Comparison of ENCODE assay signal across 8 cellular contexts in genomic region chr4:153465922-153466636, GRCh38. TPM values are rescaled to one million over a fixed set of nuclear protein-coding genes. Genes with fewer than 3 reads are reported as not detected.
DNase-seq lines count a peak whose midpoint lies in the region; ATAC-seq and TF ChIP-seq lines count a peak whose summit lies in the region.

Gene TMEM131L (plus strand): TSS chr4:153466360. CDS start chr4:153466398, 38 bp downstream.

- H3K4me3 Mint-ChIP-seq in WTC11 = peak within 1 kb of the TSS; percentile 88
- peak within 1 kb of the TSS; percentile 96 for H3K4me3 Mint-ChIP-seq in central memory CD8-positive, alpha-beta T cell

- H3K36me3 Mint-ChIP-seq in WTC11 = no peaks in the 10 kb centered on the region
- H3K36me3 Mint-ChIP-seq in central memory CD8-positive, alpha-beta T cell (ENCODE audit: insufficient read depth) = peaks cover 11% of the 10 kb centered on the region

- CTCF ChIA-PET in WTC11 (lab: Charles Lee) = interaction anchor here (0.6 to 2.6 kb wide), 21 partner anchors 13 to 531 kb away, joined by 3 to 14 read pairs (median 4); partner anchors contain the start of genes MND1 and TLR2

- TF ChIP-seq CTCF in WTC11 (IDR thresholded peaks at IDR 0.05) (no peak), kidney epithelial cell (IDR thresholded peaks at IDR 0.05; ENCODE audit: insufficient read depth, low read length, poor library complexity, severe bottlenecking) (no peak)

- DNase-seq in NCI-H510A (lab: John Stamatoyannopoulos, UW) (peak; percentile 40), NCI-H510A treated with DMSO at 0.1 percent for 48 hours (lab: John Stamatoyannopoulos, UW) (no peak), NCI-H2171 (lab: John Stamatoyannopoulos, UW) (peak; percentile 62), WTC11 (ENCODE audit: low spot score) (peak; percentile 76), kidney epithelial cell (ENCODE audit: low read depth) (no peak)
- peak; percentile 39 to 40 for DNase-seq in central memory CD8-positive, alpha-beta T cell (ENCODE audit: low spot score in 2 of 2)
- peak in 3 of 4 experiments; percentile 43 to 60 (median 48) for DNase-seq in stimulated activated CD4-positive, alpha-beta T cell treated with anti-CD3 and anti-CD28 coated beads, Interleukin-1b, Interleukin-23, amount 100 ng/mL, for 24 hours (ENCODE audit: low read depth in 4 of 4, low spot score in 1 of 4)

- POLR2A ChIA-PET in WTC11 (lab: Charles Lee) = interaction anchor here (0.6 to 2.0 kb wide), 9 partner anchors 13 to 711 kb away, joined by 3 to 7 read pairs (median 3); no protein-coding TSS in a partner anchor

- H3K27ac Mint-ChIP-seq in WTC11 = 0 out of 2 replicates have a peak within 1 kb of the TSS, but pooled peaks have one; percentile 84
- peak within 1 kb of the TSS; percentile 98 for H3K27ac Mint-ChIP-seq in central memory CD8-positive, alpha-beta T cell (ENCODE audit: low read depth)

- peak; percentile 38 for ATAC-seq in HG02973 (IDR thresholded peaks at IDR 0.05; ENCODE audit: unreplicated experiment)
- peak; percentile 72 for ATAC-seq in WTC11
- ATAC-seq in central memory CD8-positive, alpha-beta T cell (replicated peaks; ENCODE audit: extremely low read depth, poor library complexity, severe bottlenecking) = peak; percentile 75

- peaks cover 8% of the 10 kb centered on the region for H3K27me3 Mint-ChIP-seq in WTC11 (ENCODE audit: low read depth)
- H3K27me3 Mint-ChIP-seq in central memory CD8-positive, alpha-beta T cell = no peaks in the 10 kb centered on the region

- H3K27me3 ChIP-seq in kidney epithelial cell (ENCODE audit: control insufficient read depth, insufficient read depth, low read length) = no peaks in the 10 kb centered on the region

- peaks cover 30% of the 10 kb centered on the region for H3K4me1 Mint-ChIP-seq in WTC11
- H3K4me1 Mint-ChIP-seq in central memory CD8-positive, alpha-beta T cell = peaks cover 44% of the 10 kb centered on the region

- peaks cover 1% of the 10 kb centered on the region for H3K36me3 ChIP-seq in kidney epithelial cell (ENCODE audit: control insufficient read depth, insufficient read depth, low read length)

- H3K4me3 ChIP-seq in kidney epithelial cell (ENCODE audit: low read depth, low read length) = peak within 1 kb of the TSS; percentile 87

- 0 out of 2 replicates have a peak, but pooled peaks cover 3% of the 10 kb centered on the region for H3K9me3 Mint-ChIP-seq in WTC11
- no peaks in the 10 kb centered on the region for H3K9me3 Mint-ChIP-seq in central memory CD8-positive, alpha-beta T cell

TF ChIP-seq in WTC11, 78 proteins besides CTCF, POLR2A, EP300 and RAD21 (continues in another document):
- no peak for TF ChIP-seq ETV6 (CRISPR knock-in tag; IDR thresholded peaks at IDR 0.05)
- no peak for TF ChIP-seq FOXJ3 (CRISPR knock-in tag; IDR thresholded peaks at IDR 0.05; ENCODE audit: borderline replicate concordance)
- no peak for TF ChIP-seq CREB1 (CRISPR knock-in tag; IDR thresholded peaks at IDR 0.05)
- no peak for TF ChIP-seq ZNF121 (CRISPR knock-in tag; IDR thresholded peaks at IDR 0.05)
- TF ChIP-seq FOXP1 (CRISPR knock-in tag; IDR thresholded peaks at IDR 0.05; ENCODE audit: borderline replicate concordance) = peak; percentile 76
- TF ChIP-seq ATF6 (CRISPR knock-in tag; IDR thresholded peaks at IDR 0.05) = no peak
- TF ChIP-seq NFE2L1 (CRISPR knock-in tag; IDR thresholded peaks at IDR 0.05) = peak; percentile 50; the same call in 1 of the 2 replicates
- no peak for TF ChIP-seq NFATC4 (CRISPR knock-in tag; IDR thresholded peaks at IDR 0.05)
- TF ChIP-seq ATF1 (CRISPR knock-in tag; IDR thresholded peaks at IDR 0.05) = no peak
- TF ChIP-seq JAZF1 (CRISPR knock-in tag; IDR thresholded peaks at IDR 0.05) = no peak
- no peak; the same call in 1 of the 2 replicates for TF ChIP-seq E2F1 (CRISPR knock-in tag; IDR thresholded peaks at IDR 0.05)
- no peak for TF ChIP-seq MXD4 (CRISPR knock-in tag; IDR thresholded peaks at IDR 0.05; ENCODE audit: borderline replicate concordance)
- no peak for TF ChIP-seq CREM (CRISPR knock-in tag; IDR thresholded peaks at IDR 0.05)
- no peak for TF ChIP-seq SMAD3 (CRISPR knock-in tag; IDR thresholded peaks at IDR 0.05; ENCODE audit: borderline replicate concordance)
- TF ChIP-seq ZNF416 (CRISPR knock-in tag; IDR thresholded peaks at IDR 0.05) = no peak
- TF ChIP-seq SP1 (CRISPR knock-in tag; conservative IDR thresholded peaks at IDR 0.05) = peak; percentile 73
- peak; percentile 51 for TF ChIP-seq KAT7 (CRISPR knock-in tag; IDR thresholded peaks at IDR 0.05; ENCODE audit: borderline replicate concordance)
- no peak for TF ChIP-seq IRF2 (CRISPR knock-in tag; IDR thresholded peaks at IDR 0.05; ENCODE audit: borderline replicate concordance, low read depth)
- TF ChIP-seq ZNF219 (CRISPR knock-in tag; IDR thresholded peaks at IDR 0.05; ENCODE audit: borderline replicate concordance) = no peak
- 0 out of 2 replicates have a peak, but pooled peaks have one; percentile 49 for TF ChIP-seq TP53 (CRISPR knock-in tag; IDR thresholded peaks at IDR 0.05)
- TF ChIP-seq MYBL2 (CRISPR knock-in tag; IDR thresholded peaks at IDR 0.05) = peak; percentile 78; the same call in 1 of the 2 replicates
- 0 out of 2 replicates have a peak, but pooled peaks have one; percentile 64 for TF ChIP-seq ZBTB43 (CRISPR knock-in tag; IDR thresholded peaks at IDR 0.05)
- TF ChIP-seq TCF7 (CRISPR knock-in tag; IDR thresholded peaks at IDR 0.05; ENCODE audit: low read depth) = no peak
- TF ChIP-seq ERG (CRISPR knock-in tag; IDR thresholded peaks at IDR 0.05) = no peak
- TF ChIP-seq NR2C2 (CRISPR knock-in tag; IDR thresholded peaks at IDR 0.05) = no peak
- no peak for TF ChIP-seq ZBTB21 (CRISPR knock-in tag; IDR thresholded peaks at IDR 0.05; ENCODE audit: borderline replicate concordance)
- no peak for TF ChIP-seq SMAD4 (CRISPR knock-in tag; IDR thresholded peaks at IDR 0.05)
- no peak for TF ChIP-seq ZNF512 (CRISPR knock-in tag; IDR thresholded peaks at IDR 0.05; ENCODE audit: borderline replicate concordance)

RNA-seq across cellular contexts. Expression of gene TMEM131L, which starts in this region (rescaled TPM):
- total RNA-seq in WTC11 (2021) = 18.1 to 26.7 TPM (median 19.2 TPM) in 3 replicates
- 7.2 and 7.6 TPM in 2 replicates for total RNA-seq in kidney epithelial cell

Comparison
In these comparisons a context has a peak if more than half of its experiments do, and no peak if none do; other contexts are left out.
1. DNase-seq: peak in NCI-H510A (single experiment), NCI-H2171 (single experiment), WTC11 (single experiment), central memory CD8-positive, alpha-beta T cell (2 of 2) and stimulated activated CD4-positive, alpha-beta T cell treated with anti-CD3 and anti-CD28 coated beads, Interleukin-1b, Interleukin-23, amount 100 ng/mL, for 24 hours (3 of 4); none in NCI-H510A treated with DMSO at 0.1 percent for 48 hours (single experiment) and kidney epithelial cell (single experiment).
2. Peak in every context shown above with its lines, with median percentiles within 50 percentile points of each other: ATAC-seq.